ENCODE assay signal across 6 cellular contexts in genomic region chr15:28821434-28821833, GRCh38. TPM values are rescaled to one million over a fixed set of nuclear protein-coding genes. Genes with fewer than 3 reads are reported as not detected.
"Had no signal": no experiment of that assay in that cellular context is flagged by ENCODE, and none has a peak within 500 bp of the region (broad histone marks: within the 10 kb centered on the region; RNA-seq: fewer than 3 reads in every experiment).

No MANE protein-coding gene starts in this region.

RNA-seq across cellular contexts. Expression of gene GOLGA6L7, which starts 27.0 kb away (rescaled TPM):
- total RNA-seq: GM23248, H4, H7, HFFc6, HT1080 had no signal
- polyA plus RNA-seq: GM23248, IgD-negative memory B cell had no signal
